Comparison of ENCODE assay signal across 18 cellular contexts in the genomic region with DNA sequence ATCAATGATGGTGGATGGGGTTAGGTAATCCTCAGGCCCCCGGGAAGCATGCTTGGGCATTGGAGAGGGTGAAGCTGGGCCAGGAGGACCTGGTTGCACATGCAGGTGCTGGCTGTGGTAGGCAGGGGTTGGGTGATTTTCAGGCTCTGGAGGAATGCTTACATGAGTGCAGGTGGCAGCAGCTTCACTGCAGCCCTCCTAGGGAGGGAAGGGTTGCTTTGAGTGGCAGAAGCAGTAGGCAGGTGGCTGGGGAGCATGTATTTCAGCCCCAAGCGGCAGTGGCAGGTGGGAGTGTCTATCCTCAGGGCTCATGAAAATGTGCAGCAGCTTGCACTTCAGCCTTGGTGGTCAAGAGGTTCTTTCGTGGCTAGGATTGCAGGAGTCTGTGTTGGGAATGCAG.
"Had no signal": no experiment of that assay in that cellular context is flagged by ENCODE, and none has a peak within 500 bp of the region (broad histone marks: within the 10 kb centered on the region; RNA-seq: fewer than 3 reads in every experiment).

No MANE protein-coding gene starts in this region.

- H3K27ac ChIP-seq: body of pancreas, epithelial cell of prostate, gastroesophageal sphincter, tibial artery, uterus had no signal

- DNase-seq: activated CD4-positive, alpha-beta memory T cell treated with anti-CD3 and anti-CD28 coated beads for 36 hours; activated CD8-positive, alpha-beta memory T cell treated with anti-CD3 and anti-CD28 coated beads, Interleukin-2, amount 50 U/mL, for 4 hours; activated naive CD4-positive, alpha-beta T cell treated with anti-CD3 and anti-CD28 coated beads, Interleukin-2, amount 10 ng/mL, durations not matched to agents 7 days and 5 days; amniotic stem cell; body of pancreas; effector memory CD8-positive, alpha-beta T cell; islet precursor cell; stimulated activated CD4-positive, alpha-beta T cell treated with anti-CD3 and anti-CD28 coated beads, Interleukin-4, amount 100 ng/mL, for 1 hour; stimulated activated CD8-positive, alpha-beta memory T cell treated with anti-CD3 and anti-CD28 coated beads, Interleukin-4, amount 100 ng/mL, for 48 hours; T-helper 2 cell; tibial artery; uterus had no signal

- H3K4me3 Mint-ChIP-seq: activated CD4-positive, alpha-beta memory T cell treated with anti-CD3 and anti-CD28 coated beads for 36 hours; activated naive CD4-positive, alpha-beta T cell treated with anti-CD3 and anti-CD28 coated beads, Interleukin-2, amount 10 ng/mL, durations not matched to agents 7 days and 5 days; central memory CD8-positive, alpha-beta T cell; dendritic cell treated with granulocyte-macrophage colony-stimulating factor and Interleukin-4, amounts not matched to agents 40 ng/mL and 50 ng/mL, for 4 days; effector memory CD8-positive, alpha-beta T cell; neural crest cell had no signal

- ATAC-seq: body of pancreas; effector memory CD8-positive, alpha-beta T cell; gastroesophageal sphincter; left lobe of liver had no signal

- H3K36me3 Mint-ChIP-seq: activated CD4-positive, alpha-beta memory T cell treated with anti-CD3 and anti-CD28 coated beads for 36 hours; activated naive CD4-positive, alpha-beta T cell treated with anti-CD3 and anti-CD28 coated beads, Interleukin-2, amount 10 ng/mL, durations not matched to agents 7 days and 5 days had no signal

- H3K27me3 ChIP-seq: body of pancreas, gastroesophageal sphincter, tibial artery, uterus had no signal

- H3K4me1 Mint-ChIP-seq: central memory CD8-positive, alpha-beta T cell had no signal

- H3K36me3 ChIP-seq: gastroesophageal sphincter, tibial artery, uterus had no signal

- H3K9me3 ChIP-seq: body of pancreas, gastroesophageal sphincter, uterus had no signal

- H3K9me3 Mint-ChIP-seq: activated naive CD4-positive, alpha-beta T cell treated with anti-CD3 and anti-CD28 coated beads, Interleukin-2, amount 10 ng/mL, durations not matched to agents 7 days and 5 days; central memory CD8-positive, alpha-beta T cell had no signal

- H3K4me3 ChIP-seq: body of pancreas, gastroesophageal sphincter, tibial artery, uterus had no signal

- H3K27ac Mint-ChIP-seq: activated CD4-positive, alpha-beta memory T cell treated with anti-CD3 and anti-CD28 coated beads for 36 hours; activated naive CD4-positive, alpha-beta T cell treated with anti-CD3 and anti-CD28 coated beads, Interleukin-2, amount 10 ng/mL, durations not matched to agents 7 days and 5 days; dendritic cell treated with granulocyte-macrophage colony-stimulating factor and Interleukin-4, amounts not matched to agents 40 ng/mL and 50 ng/mL, for 4 days; effector memory CD8-positive, alpha-beta T cell had no signal

- H3K27me3 Mint-ChIP-seq: activated naive CD4-positive, alpha-beta T cell treated with anti-CD3 and anti-CD28 coated beads, Interleukin-2, amount 10 ng/mL, durations not matched to agents 7 days and 5 days; dendritic cell treated with granulocyte-macrophage colony-stimulating factor and Interleukin-4, amounts not matched to agents 40 ng/mL and 50 ng/mL, for 4 days had no signal
